ENCODE assay signal across 14 cellular contexts in genomic region chr17:66450857-66451158, GRCh38.
"Had no signal": no experiment of that assay in that cellular context is flagged by ENCODE, and none has a peak within 500 bp of the region (broad histone marks: within the 10 kb centered on the region; RNA-seq: fewer than 3 reads in every experiment).

No MANE protein-coding gene starts in this region.

- H3K9me3 Mint-ChIP-seq: effector memory CD8-positive, alpha-beta T cell; nephron progenitor cell had no signal

- H3K36me3 ChIP-seq: brain microvascular endothelial cell, gastroesophageal sphincter, spleen, suprapubic skin had no signal

- H3K27ac ChIP-seq: brain microvascular endothelial cell, epithelial cell of prostate, gastroesophageal sphincter, psoas muscle, spleen, suprapubic skin had no signal

- DNase-seq: activated CD4-positive, CD25-positive, alpha-beta regulatory T cell treated with anti-CD3 and anti-CD28 coated beads, Interleukin-2, amount 50 U/mL, for 72 hours; activated T-cell treated with anti-CD3 and anti-CD28 coated beads for 4 hours; brain microvascular endothelial cell; effector memory CD8-positive, alpha-beta T cell; psoas muscle; spleen; stimulated activated CD4-positive, alpha-beta T cell treated with anti-CD3 and anti-CD28 coated beads, Interleukin-2, amount 100 ng/mL, for 24 hours; stimulated activated naive B cell treated with anti-CD40 and anti-IgM and Interleukin-4, amounts not matched to agents 10 μg/mL and 1 μg/mL and 100 μg/mL, for 72 hours had no signal

- H3K4me1 ChIP-seq: psoas muscle had no signal

- H3K27me3 Mint-ChIP-seq: effector memory CD8-positive, alpha-beta T cell had no signal

- H3K27me3 ChIP-seq: brain microvascular endothelial cell, gastroesophageal sphincter, spleen, suprapubic skin had no signal

- H3K4me3 Mint-ChIP-seq: effector memory CD8-positive, alpha-beta T cell; memory B cell; nephron progenitor cell; stimulated activated naive B cell treated with anti-CD40 and anti-IgM and Interleukin-4, amounts not matched to agents 10 μg/mL and 1 μg/mL and 100 μg/mL, for 72 hours; type B pancreatic cell had no signal

- H3K27ac Mint-ChIP-seq: effector memory CD8-positive, alpha-beta T cell; memory B cell; nephron progenitor cell; stimulated activated naive B cell treated with anti-CD40 and anti-IgM and Interleukin-4, amounts not matched to agents 10 μg/mL and 1 μg/mL and 100 μg/mL, for 72 hours; type B pancreatic cell had no signal

- H3K9me3 ChIP-seq: gastroesophageal sphincter, psoas muscle, spleen, suprapubic skin had no signal

- H3K4me3 ChIP-seq: gastroesophageal sphincter, psoas muscle, spleen, suprapubic skin had no signal

- H3K4me1 Mint-ChIP-seq: memory B cell had no signal

- H3K36me3 Mint-ChIP-seq: memory B cell; stimulated activated naive B cell treated with anti-CD40 and anti-IgM and Interleukin-4, amounts not matched to agents 10 μg/mL and 1 μg/mL and 100 μg/mL, for 72 hours; type B pancreatic cell had no signal
